ENCODE assay signal across 9 cellular contexts in the genomic region with DNA sequence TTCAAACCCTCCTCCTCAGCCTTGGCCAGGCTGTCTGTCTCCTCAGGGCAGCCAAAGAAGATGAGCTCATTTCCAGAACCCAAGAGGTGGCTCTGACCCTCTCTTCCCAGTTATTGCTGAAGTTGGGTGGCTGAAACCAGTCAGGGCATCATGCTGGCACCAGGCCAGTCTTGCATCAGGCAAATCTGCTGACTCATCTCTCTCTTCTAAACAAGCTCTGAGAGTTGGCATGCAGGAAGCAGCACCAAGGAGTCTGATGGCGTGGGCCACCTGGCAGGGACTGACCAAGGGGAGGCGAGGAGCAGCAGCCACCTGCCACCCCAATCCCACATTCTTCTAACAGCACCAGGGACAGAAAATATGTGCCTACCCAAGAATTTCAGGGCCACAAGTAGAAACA.
A peak's percentile ranks its signal among the peaks of the same experiment; 100 is the strongest.
DNase-seq lines count a peak whose midpoint lies in the region; ATAC-seq, FAIRE-seq and TF ChIP-seq lines count a peak whose summit lies in the region.
"Had no signal": no experiment of that assay in that cellular context is flagged by ENCODE, and none has a peak within 500 bp of the region (broad histone marks: within the 10 kb centered on the region; RNA-seq: fewer than 3 reads in every experiment).

No MANE protein-coding gene starts in this region.

- no peak overlapping the region for H3K4me3 Mint-ChIP-seq in T-cell
- H3K4me3 Mint-ChIP-seq: neural progenitor cell had no signal

- no peak overlapping the region for H3K4me3 ChIP-seq in kidney (ENCODE audit: low read length in 2 of 2)
- H3K4me3 ChIP-seq: neural progenitor cell had no signal

- no peaks in the 10 kb centered on the region for H3K27me3 Mint-ChIP-seq in T-cell

- peak overlapping the region; percentile 4 to 7 for H3K27ac Mint-ChIP-seq in T-cell
- H3K27ac Mint-ChIP-seq: neural progenitor cell had no signal

- ATAC-seq in T-cell (replicated peaks in 1 of 4) (no peak), HG02642 (IDR thresholded peaks at IDR 0.05; ENCODE audit: poor library complexity, unreplicated experiment) (no peak), HG03521 (IDR thresholded peaks at IDR 0.05; ENCODE audit: unreplicated experiment) (no peak), omental fat pad (ENCODE audit: low FRiP score) (no peak)

- H3K9me3 ChIP-seq in kidney (ENCODE audit: control insufficient read depth in 1 of 2, low read length in 2 of 2), result no peaks in the 10 kb centered on the region

- H3K9ac ChIP-seq in kidney (ENCODE audit: low read length in 2 of 2), result no peak overlapping the region
- H3K9ac ChIP-seq: neural progenitor cell had no signal

- intact Hi-C loops in kidney (cut with DNase I), result no loop called here

- H3K4me1 Mint-ChIP-seq in T-cell, result peaks cover 15 to 30% (median 18%) of the 10 kb centered on the region in 3 donors

- DNase-seq in CD1c-positive myeloid dendritic cell (ENCODE audit: extremely low spot score), result peak; percentile 40
- DNase-seq in HT-29 (ENCODE audit: low spot score), result peak; percentile 55
- DNase-seq in T-cell, result peak in 2 of 34 experiments; percentile 4 to 18
- DNase-seq in kidney, result peak; percentile 92
- no peak for DNase-seq in omental fat pad (ENCODE audit: low spot score)
- DNase-seq in NOMO-1 (lab: John Stamatoyannopoulos, UW; ENCODE audit: unreplicated experiment in 2 of 2), result no peak

- CTCF ChIA-PET in T-cell (lab: Charles Lee), result no interaction called here

- POLR2A ChIA-PET in T-cell (lab: Charles Lee), result no interaction called here

- no peaks in the 10 kb centered on the region for H3K36me3 Mint-ChIP-seq in T-cell
- H3K36me3 Mint-ChIP-seq: neural progenitor cell had no signal

- no peaks in the 10 kb centered on the region for H3K36me3 ChIP-seq in kidney (ENCODE audit: control insufficient read depth in 1 of 2, insufficient read depth in 2 of 2, low read length in 2 of 2)
- H3K36me3 ChIP-seq: neural progenitor cell had no signal

- no peak overlapping the region for H3K27ac ChIP-seq in kidney (ENCODE audit: low read depth in 2 of 2, low read length in 2 of 2)
- H3K27ac ChIP-seq: neural progenitor cell had no signal

- peaks cover 0 to 2% of the 10 kb centered on the region in 2 donors for H3K4me1 ChIP-seq in kidney (ENCODE audit: control insufficient read depth in 1 of 2, insufficient read depth in 1 of 2, low read depth in 1 of 2, low read length in 2 of 2)

- no peak for TF ChIP-seq CTCF in kidney (IDR thresholded peaks at IDR 0.05; ENCODE audit: borderline replicate concordance, extremely low read depth, insufficient read depth)
- no peak for TF ChIP-seq CTCF in omental fat pad (IDR thresholded peaks at IDR 0.05)

- no peaks in the 10 kb centered on the region for H3K9me3 Mint-ChIP-seq in T-cell
- H3K9me3 Mint-ChIP-seq: neural progenitor cell had no signal

- FAIRE-seq in kidney (lab: Jason Lieb, UNC), result no peak

Comparison
In these comparisons a context has a peak if more than half of its experiments do, and no peak if none do; other contexts are left out.
1. DNase-seq: peak in CD1c-positive myeloid dendritic cell (single experiment), HT-29 (single experiment) and kidney (single experiment); none in omental fat pad (single experiment) and NOMO-1 (0 of 2).